ENCODE assay signal across 5 cellular contexts in the genomic region with DNA sequence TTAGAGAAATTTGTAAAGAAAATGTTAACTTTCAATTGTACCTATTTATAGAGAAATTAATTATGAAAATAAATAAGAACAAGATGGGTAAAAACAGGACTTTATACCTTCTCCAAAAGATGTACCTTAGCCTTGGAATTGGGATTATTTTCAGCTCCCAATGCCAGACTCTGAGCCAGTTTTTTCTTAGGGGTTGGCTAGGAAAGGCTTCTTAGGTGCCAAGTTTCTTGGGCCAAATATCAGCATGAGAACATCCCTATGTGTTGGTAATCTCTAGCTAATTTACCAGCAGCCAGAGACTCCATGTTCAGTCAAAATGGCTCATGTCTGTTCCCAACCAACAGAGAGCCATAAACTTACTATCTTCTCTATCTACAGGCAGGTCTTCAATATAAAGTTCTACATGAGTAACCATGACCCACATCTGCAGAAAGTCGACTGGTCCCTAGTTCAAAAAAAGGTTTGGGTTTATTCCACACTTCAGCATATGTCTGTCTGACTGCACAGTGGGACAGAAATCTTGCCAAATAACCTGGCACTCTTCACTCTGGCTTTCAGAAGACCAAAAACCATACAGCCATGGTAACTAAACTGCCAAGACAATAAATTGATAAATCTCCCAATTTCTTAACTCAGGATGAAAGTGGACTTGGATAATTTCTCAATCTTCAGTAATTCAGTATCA.
"Had no signal": no experiment of that assay in that cellular context is flagged by ENCODE, and none has a peak within 500 bp of the region (broad histone marks: within the 10 kb centered on the region; RNA-seq: fewer than 3 reads in every experiment).

No MANE protein-coding gene starts in this region.

- DNase-seq: H9, HCEC 1CT, IMR-90 had no signal

- H3K4me3 ChIP-seq: GM23338, K562 had no signal

- H2AFZ ChIP-seq: GM23338 had no signal

- H3K4me2 ChIP-seq: GM23338 had no signal
